Comparison of ENCODE assay signal across 10 cellular contexts in the genomic region with DNA sequence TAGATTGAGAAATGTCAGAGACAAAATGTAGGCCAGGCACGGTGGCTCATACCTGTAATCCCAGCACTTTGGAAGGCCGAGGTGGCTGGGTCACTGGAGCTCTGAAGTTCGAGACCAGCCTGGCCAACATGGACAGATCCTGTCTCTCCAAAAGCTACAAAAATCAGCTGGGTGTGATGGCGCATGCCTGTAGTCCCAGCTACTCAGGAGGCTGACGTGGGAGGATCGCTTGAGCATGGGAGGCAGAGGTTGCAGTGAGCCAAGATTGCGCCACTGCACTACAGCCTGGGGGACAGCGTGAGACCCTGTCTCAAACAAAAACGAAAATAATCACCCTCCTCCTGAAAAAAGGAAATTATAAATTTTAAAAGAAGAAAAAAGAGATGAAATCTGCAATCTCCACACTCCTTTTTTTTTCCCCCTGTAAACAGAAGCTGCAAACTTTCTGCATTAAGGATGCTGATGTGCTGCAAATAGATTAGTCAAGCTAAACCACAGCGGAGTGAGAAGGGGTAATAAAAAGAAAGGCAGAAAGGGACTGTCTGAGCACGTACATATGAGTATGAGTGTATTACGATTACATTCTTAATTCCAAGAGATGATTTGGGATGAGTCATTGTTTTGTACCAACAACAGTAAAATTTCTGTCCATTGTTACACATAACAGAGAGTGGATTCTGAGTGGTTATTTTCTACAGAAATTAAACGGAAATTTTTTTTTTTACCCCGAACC.
DNase-seq lines count a peak whose midpoint lies in the region; ATAC-seq and TF ChIP-seq lines count a peak whose summit lies in the region.
"Had no signal": no experiment of that assay in that cellular context is flagged by ENCODE, and none has a peak within 500 bp of the region (broad histone marks: within the 10 kb centered on the region; RNA-seq: fewer than 3 reads in every experiment).

No MANE protein-coding gene starts in this region.

- peaks cover 59% of the 10 kb centered on the region for H3K4me1 ChIP-seq in A673 (ENCODE audit: insufficient read depth, low read length, poor library complexity, severe bottlenecking)

- peak overlapping the region; percentile 63 for H3K27ac ChIP-seq in A673 (ENCODE audit: low read depth, low read length, poor library complexity, severe bottlenecking)

- no peaks in the 10 kb centered on the region for H3K27me3 ChIP-seq in A673 (replicated peaks; ENCODE audit: insufficient read depth, low read depth, low read length, poor library complexity)

- peaks cover 1% of the 10 kb centered on the region for H3K36me3 Mint-ChIP-seq in activated naive CD8-positive, alpha-beta T cell treated with anti-CD3 and anti-CD28 coated beads, Interleukin-2, amount 50 U/mL, for 24 hours (ENCODE audit: low read depth)

- POLR2A ChIA-PET in A673 (lab: Charles Lee; ENCODE audit: low non-redundant PET) = no interaction called here

- ATAC-seq in activated naive CD8-positive, alpha-beta T cell treated with anti-CD3 and anti-CD28 coated beads, Interleukin-2, amount 50 U/mL, for 24 hours = peak; percentile 89
- no peak for ATAC-seq in Right ventricle myocardium inferior
- no peak for ATAC-seq in HG03571 (IDR thresholded peaks at IDR 0.05; ENCODE audit: unreplicated experiment)
- no peak for ATAC-seq in GM21360 (IDR thresholded peaks at IDR 0.05; ENCODE audit: unreplicated experiment)

- BruUV-seq in A673 (replicated peaks; lab: Mats Ljungman, UMichigan) = no TSS peak

- no peak overlapping the region for H3K4me3 Mint-ChIP-seq in activated naive CD8-positive, alpha-beta T cell treated with anti-CD3 and anti-CD28 coated beads, Interleukin-2, amount 50 U/mL, for 24 hours

- CTCF ChIA-PET in A673 (lab: Charles Lee) = interaction anchor here (0.7 to 1.8 kb wide), 2 partner anchors 38 to 128 kb away, joined by 4 to 6 read pairs; no protein-coding TSS in a partner anchor

- peaks cover 46% of the 10 kb centered on the region for H3K4me1 Mint-ChIP-seq in activated naive CD8-positive, alpha-beta T cell treated with anti-CD3 and anti-CD28 coated beads, Interleukin-2, amount 50 U/mL, for 24 hours

- peak overlapping the region; percentile 66 for H3K27ac Mint-ChIP-seq in activated naive CD8-positive, alpha-beta T cell treated with anti-CD3 and anti-CD28 coated beads, Interleukin-2, amount 50 U/mL, for 24 hours

- H3K9me3 Mint-ChIP-seq in activated naive CD8-positive, alpha-beta T cell treated with anti-CD3 and anti-CD28 coated beads, Interleukin-2, amount 50 U/mL, for 24 hours = no peaks in the 10 kb centered on the region

- H3K27me3 Mint-ChIP-seq in activated naive CD8-positive, alpha-beta T cell treated with anti-CD3 and anti-CD28 coated beads, Interleukin-2, amount 50 U/mL, for 24 hours = no peaks in the 10 kb centered on the region

- H3K4me3 ChIP-seq in A673 (ENCODE audit: low read depth, low read length, poor library complexity, severe bottlenecking) = peak overlapping the region; percentile 17

- no peaks in the 10 kb centered on the region for H3K36me3 ChIP-seq in A673 (ENCODE audit: insufficient read depth, low read length, poor library complexity, severe bottlenecking)

- no peak for TF ChIP-seq CTCF in A673 (conservative IDR thresholded peaks at IDR 0.05; ENCODE audit: low read depth, low read length)

- DNase-seq in A673 (ENCODE audit: low spot score) (peak; percentile 90), HS-5 (ENCODE audit: low read depth) (peak; percentile 90), head of caudate nucleus (peak in 35 of 42 donors; percentile 19 to 78 (median 53)), Right ventricle myocardium inferior (ENCODE audit: missing footprints) (no peak)
- no peak for DNase-seq in activated naive CD8-positive, alpha-beta T cell treated with anti-CD3 and anti-CD28 coated beads, Interleukin-2, amount 50 U/mL, for 24 hours
- DNase-seq in activated CD4-positive, alpha-beta T cell treated with anti-CD3 and anti-CD28 coated beads, Interleukin-2, amount 50 U/mL, for 1 hour = no peak
- DNase-seq: DMS153, left cardiac atrium had no signal

- no peaks in the 10 kb centered on the region for H3K9me3 ChIP-seq in A673 (ENCODE audit: low read depth, low read length, poor library complexity, severe bottlenecking)

- intact Hi-C loops in A673 (cut with micrococcal nuclease; ENCODE audit: unreplicated experiment) (no loop called here), head of caudate nucleus (cut with DNase I) (no loop called here), Right ventricle myocardium inferior (cut with DNase I) (no loop called here)

Comparison
In these comparisons a context has a peak if more than half of its experiments do, and no peak if none do; other contexts are left out.
1. DNase-seq: peak in A673 (single experiment), HS-5 (single experiment) and head of caudate nucleus (35 of 42); none in activated naive CD8-positive, alpha-beta T cell treated with anti-CD3 and anti-CD28 coated beads, Interleukin-2, amount 50 U/mL, for 24 hours (single experiment), Right ventricle myocardium inferior (single experiment) and activated CD4-positive, alpha-beta T cell treated with anti-CD3 and anti-CD28 coated beads, Interleukin-2, amount 50 U/mL, for 1 hour (single experiment).